Comparison of ENCODE assay signal across 8 cellular contexts in genomic region chr19:52140077-52140710, GRCh38. TPM values are rescaled to one million over a fixed set of nuclear protein-coding genes. Genes with fewer than 3 reads are reported as not detected.
A peak's percentile ranks its signal among the peaks of the same experiment; 100 is the strongest.
DNase-seq lines count a peak whose midpoint lies in the region; ATAC-seq and TF ChIP-seq lines count a peak whose summit lies in the region.

No MANE protein-coding gene starts in this region.

- peak overlapping the region; percentile 19 for H3K9ac ChIP-seq in skeletal muscle satellite cell (ENCODE audit: low read depth, low read length)

- H3K4me3 ChIP-seq in Peyer's patch = peak overlapping the region; percentile 73 to 77 (median 76)
- H3K4me3 ChIP-seq in fibroblast of mammary gland (ENCODE audit: control insufficient read depth, low read depth, low read length) = peak overlapping the region; percentile 27
- peak overlapping the region; percentile 42 for H3K4me3 ChIP-seq in skeletal muscle satellite cell (ENCODE audit: low read length)
- H3K4me3 ChIP-seq in HAP-1 = no peak overlapping the region

- TF ChIP-seq CTCF in Peyer's patch (IDR thresholded peaks at IDR 0.05) = no peak
- no peak for TF ChIP-seq CTCF in fibroblast of mammary gland (conservative IDR thresholded peaks at IDR 0.05; ENCODE audit: control insufficient read depth, insufficient read depth, low read depth, low read length)

- peaks cover 0 to 3% (median 0%) of the 10 kb centered on the region in 4 donors for H3K9me3 ChIP-seq in Peyer's patch
- peaks cover 3% of the 10 kb centered on the region for H3K9me3 ChIP-seq in skeletal muscle satellite cell (replicated peaks; ENCODE audit: low read length)
- H3K9me3 ChIP-seq in HAP-1 = peaks cover 17% of the 10 kb centered on the region

- DNase-seq in Peyer's patch = no peak
- no peak for DNase-seq in fibroblast of mammary gland (ENCODE audit: low read depth)
- DNase-seq in NCI-H1105 (lab: John Stamatoyannopoulos, UW) = no peak
- no peak for DNase-seq in HAP-1 (ENCODE audit: low spot score in 2 of 2)
- no peak for DNase-seq in posterior vena cava (ENCODE audit: low spot score)

- peak overlapping the region; percentile 56 for H3K4me2 ChIP-seq in skeletal muscle satellite cell (ENCODE audit: low read length)

- H3K36me3 ChIP-seq in Peyer's patch = no peaks in the 10 kb centered on the region
- peaks cover 6% of the 10 kb centered on the region for H3K36me3 ChIP-seq in skeletal muscle satellite cell (ENCODE audit: insufficient read depth, low read length)
- 0 out of 2 replicates have a peak, but pooled peaks cover 3% of the 10 kb centered on the region for H3K36me3 ChIP-seq in HAP-1 (replicated peaks)

- H3K27ac ChIP-seq in Peyer's patch = peak overlapping the region; percentile 88 to 98 (median 89)

- ATAC-seq in GM21619 (IDR thresholded peaks at IDR 0.05; ENCODE audit: unreplicated experiment) (peak; percentile 2), HG02571 (IDR thresholded peaks at IDR 0.05; ENCODE audit: unreplicated experiment) (no peak)

- H3K27me3 ChIP-seq in Peyer's patch = no peaks in the 10 kb centered on the region
- H3K27me3 ChIP-seq in skeletal muscle satellite cell (ENCODE audit: control insufficient read depth, insufficient read depth, low read length) = no peaks in the 10 kb centered on the region
- no peaks in the 10 kb centered on the region for H3K27me3 ChIP-seq in HAP-1 (ENCODE audit: low read depth)

- intact Hi-C loops in posterior vena cava (cut with DNase I) = no loop called here

- H3K4me1 ChIP-seq in Peyer's patch (peaks cover 0 to 16% (median 4%) of the 10 kb centered on the region in 4 donors), skeletal muscle satellite cell (ENCODE audit: control insufficient read depth, insufficient read depth, low read length) (peaks cover 5% of the 10 kb centered on the region), HAP-1 (no peaks in the 10 kb centered on the region; the same call in 1 of the 2 replicates)

- in situ Hi-C loops in HAP-1 (cut with MboI; ENCODE audit: low sequenced_read_pairs) = no loop called here

- no peak for TF ChIP-seq POLR2A in Peyer's patch (IDR thresholded peaks at IDR 0.05)

RNA-seq across cellular contexts. Expression of gene ZNF616, which starts 0.5 kb away (rescaled TPM):
- total RNA-seq in Peyer's patch (1 to 10 TPM; 4.9 to 9.9 (median 5.3) TPM), posterior vena cava (10 to 100 TPM in 1 of 2 donors, 1 to 10 TPM in 1; 9.6 to 11.2 TPM)
- total RNA-seq in skeletal muscle satellite cell (2012; rRNA removed) = 8.3 and 15.0 TPM in 2 replicates

RNA-seq across cellular contexts. Expression of gene ZNF836, which starts 31.2 kb away (rescaled TPM):
- total RNA-seq in Peyer's patch (10 to 100 TPM in 1 of 4 donors, 1 to 10 TPM in 3; 7.0 to 11.9 (median 9.2) TPM), posterior vena cava (10 to 100 TPM; 12.0 to 14.4 TPM)
- total RNA-seq in skeletal muscle satellite cell (2012; rRNA removed) = 4.8 and 5.8 TPM in 2 replicates

RNA-seq across cellular contexts. Expression of gene ZNF841, which starts 44.6 kb away (rescaled TPM):
- total RNA-seq in Peyer's patch (10 to 100 TPM; 18.4 to 56.9 (median 24.5) TPM), posterior vena cava (10 to 100 TPM; 25.5 to 29.0 TPM)
- 24.7 and 35.2 TPM in 2 replicates for total RNA-seq in skeletal muscle satellite cell (2012; rRNA removed)

RNA-seq across cellular contexts. Expression of gene PPP2R1A, which starts 49.7 kb away (rescaled TPM):
- total RNA-seq in Peyer's patch = 100 to 1,000 TPM; 198 to 284 (median 234) TPM
- total RNA-seq in skeletal muscle satellite cell (2012; rRNA removed) = 194 and 235 TPM in 2 replicates
- 100 to 1,000 TPM; 164 to 207 TPM for total RNA-seq in posterior vena cava
